Comparison of ENCODE assay signal across 8 cellular contexts in genomic region chr5:141558150-141558549, GRCh38.
A peak's percentile ranks its signal among the peaks of the same experiment; 100 is the strongest.
DNase-seq lines count a peak whose midpoint lies in the region; ATAC-seq and TF ChIP-seq lines count a peak whose summit lies in the region.

No MANE protein-coding gene starts in this region.

- no peaks in the 10 kb centered on the region for H3K9me3 Mint-ChIP-seq in activated T-cell treated with anti-CD3 and anti-CD28 coated beads, Interleukin-2, amount 50 U/mL, for 24 hours
- no peaks in the 10 kb centered on the region for H3K9me3 Mint-ChIP-seq in activated CD8-positive, alpha-beta T cell treated with anti-CD3 and anti-CD28 coated beads for 36 hours

- H3K9me3 ChIP-seq in iPS-18a (ENCODE audit: control insufficient read depth, low read depth, low read length): no peaks in the 10 kb centered on the region
- H3K9me3 ChIP-seq in thymus (ENCODE audit: control insufficient read depth): no peaks in the 10 kb centered on the region

- H3K36me3 ChIP-seq in iPS-18a (ENCODE audit: control insufficient read depth, low read depth, low read length) (peaks cover 9% of the 10 kb centered on the region), thymus (ENCODE audit: control insufficient read depth, insufficient read depth) (peaks cover 14% of the 10 kb centered on the region)

- H3K27ac ChIP-seq in iPS-18a (ENCODE audit: low read length) (no peak overlapping the region), thymus (ENCODE audit: low read depth) (peak overlapping the region; percentile 54)

- POLR2A ChIA-PET in activated CD8-positive, alpha-beta T cell treated with anti-CD3 and anti-CD28 coated beads for 36 hours (lab: Charles Lee): interaction anchor here (1.1 kb wide), 1 partner anchor 61 kb away, joined by 5 read pairs; the partner anchor contains the start of gene DIAPH1

- peak overlapping the region; percentile 1 for H3K4me3 ChIP-seq in iPS-18a (ENCODE audit: low read length)
- H3K4me3 ChIP-seq in thymus (ENCODE audit: low read length): no peak overlapping the region

- no peak for DNase-seq in activated T-cell treated with anti-CD3 and anti-CD28 coated beads, Interleukin-2, amount 50 U/mL, for 24 hours
- DNase-seq in activated T-cell treated with anti-CD3 and anti-CD28 coated beads, Interleukin-2, amount 50 U/mL, for 48 hours: no peak
- no peak for DNase-seq in activated CD8-positive, alpha-beta T cell treated with anti-CD3 and anti-CD28 coated beads for 36 hours
- DNase-seq in DMS53 (lab: John Stamatoyannopoulos, UW): no peak
- DNase-seq in globus pallidus (ENCODE audit: low spot score): no peak

- H3K9ac ChIP-seq in iPS-18a (ENCODE audit: low read length): no peak overlapping the region

- CTCF ChIA-PET in activated CD8-positive, alpha-beta T cell treated with anti-CD3 and anti-CD28 coated beads for 36 hours (lab: Charles Lee): interaction anchor here (0.5 to 3.8 kb wide), 50 partner anchors 9 to 832 kb away, joined by 3 to 58 read pairs (median 7); partner anchors contain the start of genes PCDHB10, PCDHB14, PCDHB15 and PCDHB6

- intact Hi-C loops in activated CD8-positive, alpha-beta T cell treated with anti-CD3 and anti-CD28 coated beads for 36 hours (cut with micrococcal nuclease): loop anchor here (5.0 kb wide), 1 partner anchor 146 kb away; the partner anchor contains the start of gene PCDHGA10

- H3K27me3 ChIP-seq in iPS-18a (ENCODE audit: control insufficient read depth, insufficient read depth, low read length): no peaks in the 10 kb centered on the region
- no peaks in the 10 kb centered on the region for H3K27me3 ChIP-seq in thymus (ENCODE audit: control insufficient read depth, insufficient read depth)

- 56% methylated on average over 6 of the region's 6 CpGs for WGBS in thymus

- peaks cover 37% of the 10 kb centered on the region for H3K4me1 Mint-ChIP-seq in activated T-cell treated with anti-CD3 and anti-CD28 coated beads, Interleukin-2, amount 50 U/mL, for 24 hours (ENCODE audit: low read depth)
- H3K4me1 Mint-ChIP-seq in activated CD8-positive, alpha-beta T cell treated with anti-CD3 and anti-CD28 coated beads for 36 hours (ENCODE audit: low read depth): peaks cover 23% of the 10 kb centered on the region

- no peaks in the 10 kb centered on the region for H3K27me3 Mint-ChIP-seq in activated T-cell treated with anti-CD3 and anti-CD28 coated beads, Interleukin-2, amount 50 U/mL, for 24 hours
- H3K27me3 Mint-ChIP-seq in activated CD8-positive, alpha-beta T cell treated with anti-CD3 and anti-CD28 coated beads for 36 hours: no peaks in the 10 kb centered on the region

- peak; percentile 27 for ATAC-seq in activated CD8-positive, alpha-beta T cell treated with anti-CD3 and anti-CD28 coated beads for 36 hours
- ATAC-seq in HG03520 (IDR thresholded peaks at IDR 0.05; ENCODE audit: unreplicated experiment): no peak

- peak overlapping the region; percentile 76 for H3K27ac Mint-ChIP-seq in activated T-cell treated with anti-CD3 and anti-CD28 coated beads, Interleukin-2, amount 50 U/mL, for 24 hours
- peak overlapping the region; percentile 57 for H3K27ac Mint-ChIP-seq in activated CD8-positive, alpha-beta T cell treated with anti-CD3 and anti-CD28 coated beads for 36 hours

- H3K36me3 Mint-ChIP-seq in activated T-cell treated with anti-CD3 and anti-CD28 coated beads, Interleukin-2, amount 50 U/mL, for 24 hours (ENCODE audit: low read depth): peaks cover 92% of the 10 kb centered on the region
- peaks cover 48% of the 10 kb centered on the region for H3K36me3 Mint-ChIP-seq in activated CD8-positive, alpha-beta T cell treated with anti-CD3 and anti-CD28 coated beads for 36 hours (ENCODE audit: low read depth)

- no peak overlapping the region for H3K4me3 Mint-ChIP-seq in activated T-cell treated with anti-CD3 and anti-CD28 coated beads, Interleukin-2, amount 50 U/mL, for 24 hours
- no peak overlapping the region for H3K4me3 Mint-ChIP-seq in activated CD8-positive, alpha-beta T cell treated with anti-CD3 and anti-CD28 coated beads for 36 hours

- H3K4me1 ChIP-seq in iPS-18a (ENCODE audit: control insufficient read depth, low read depth, low read length) (peaks cover 33% of the 10 kb centered on the region), thymus (ENCODE audit: control insufficient read depth, insufficient read depth, low read length) (no peaks in the 10 kb centered on the region)

- peak; percentile 37 for TF ChIP-seq CTCF in activated CD8-positive, alpha-beta T cell treated with anti-CD3 and anti-CD28 coated beads for 36 hours (IDR thresholded peaks at IDR 0.05)
